ENCODE assay signal across 9 cellular contexts in genomic region chr2:110854355-110855081, GRCh38.
DNase-seq lines count a peak whose midpoint lies in the region; ATAC-seq and TF ChIP-seq lines count a peak whose summit lies in the region.
"Had no signal": no experiment of that assay in that cellular context is flagged by ENCODE, and none has a peak within 500 bp of the region (broad histone marks: within the 10 kb centered on the region; RNA-seq: fewer than 3 reads in every experiment).

No MANE protein-coding gene starts in this region.

- peaks cover 23% of the 10 kb centered on the region for H3K27me3 Mint-ChIP-seq in activated T-helper 1 cell treated with anti-CD3 and anti-CD28 coated beads, Interleukin-12 subunit alpha, Interleukin-12 subunit beta, Interleukin-2, Interleukin-4 antibody, amounts not matched to agents 30 ng/mL and 10 ng/mL and 1 ng/mL, durations not matched to agents 14 hours and 24 hours and 36 hours (ENCODE audit: insufficient read depth)
- H3K27me3 Mint-ChIP-seq in mesothelial cell of epicardium (ENCODE audit: low read depth) = peaks cover 29% of the 10 kb centered on the region
- peaks cover 55% of the 10 kb centered on the region for H3K27me3 Mint-ChIP-seq in activated T-cell treated with anti-CD3 and anti-CD28 coated beads, Interleukin-2, amount 50 U/mL, for 72 hours (ENCODE audit: low read depth)
- peaks cover 14% of the 10 kb centered on the region for H3K27me3 Mint-ChIP-seq in activated T-helper 17 cell treated with anti-CD3 and anti-CD28 coated beads, Interleukin-2, amount 50 U/mL, for 72 hours

- H3K27me3 ChIP-seq in GM06990 (replicated peaks; ENCODE audit: control insufficient read depth, insufficient read depth, low read length) = no peaks in the 10 kb centered on the region

- no peak overlapping the region for H3K4me3 Mint-ChIP-seq in activated T-helper 1 cell treated with anti-CD3 and anti-CD28 coated beads, Interleukin-12 subunit alpha, Interleukin-12 subunit beta, Interleukin-2, Interleukin-4 antibody, amounts not matched to agents 30 ng/mL and 10 ng/mL and 1 ng/mL, durations not matched to agents 14 hours and 24 hours and 36 hours
- no peak overlapping the region for H3K4me3 Mint-ChIP-seq in mesothelial cell of epicardium
- H3K4me3 Mint-ChIP-seq in activated T-cell treated with anti-CD3 and anti-CD28 coated beads, Interleukin-2, amount 50 U/mL, for 72 hours = no peak overlapping the region
- no peak overlapping the region for H3K4me3 Mint-ChIP-seq in activated T-helper 17 cell treated with anti-CD3 and anti-CD28 coated beads, Interleukin-2, amount 50 U/mL, for 72 hours

- peaks cover 2% of the 10 kb centered on the region for H3K36me3 Mint-ChIP-seq in activated T-helper 1 cell treated with anti-CD3 and anti-CD28 coated beads, Interleukin-12 subunit alpha, Interleukin-12 subunit beta, Interleukin-2, Interleukin-4 antibody, amounts not matched to agents 30 ng/mL and 10 ng/mL and 1 ng/mL, durations not matched to agents 14 hours and 24 hours and 36 hours (ENCODE audit: low read depth)
- no peaks in the 10 kb centered on the region for H3K36me3 Mint-ChIP-seq in mesothelial cell of epicardium
- peaks cover 0 to 2% of the 10 kb centered on the region in 2 donors for H3K36me3 Mint-ChIP-seq in activated T-cell treated with anti-CD3 and anti-CD28 coated beads, Interleukin-2, amount 50 U/mL, for 72 hours (ENCODE audit: insufficient read depth in 2 of 2)
- H3K36me3 Mint-ChIP-seq in activated T-helper 17 cell treated with anti-CD3 and anti-CD28 coated beads, Interleukin-2, amount 50 U/mL, for 72 hours (ENCODE audit: low read depth) = no peaks in the 10 kb centered on the region

- no peaks in the 10 kb centered on the region for H3K9me3 Mint-ChIP-seq in activated T-helper 1 cell treated with anti-CD3 and anti-CD28 coated beads, Interleukin-12 subunit alpha, Interleukin-12 subunit beta, Interleukin-2, Interleukin-4 antibody, amounts not matched to agents 30 ng/mL and 10 ng/mL and 1 ng/mL, durations not matched to agents 14 hours and 24 hours and 36 hours
- H3K9me3 Mint-ChIP-seq in mesothelial cell of epicardium = no peaks in the 10 kb centered on the region
- no peaks in the 10 kb centered on the region for H3K9me3 Mint-ChIP-seq in activated T-cell treated with anti-CD3 and anti-CD28 coated beads, Interleukin-2, amount 50 U/mL, for 72 hours
- H3K9me3 Mint-ChIP-seq in activated T-helper 17 cell treated with anti-CD3 and anti-CD28 coated beads, Interleukin-2, amount 50 U/mL, for 72 hours = no peaks in the 10 kb centered on the region

- peak overlapping the region; percentile 41 for H3K27ac Mint-ChIP-seq in activated T-helper 1 cell treated with anti-CD3 and anti-CD28 coated beads, Interleukin-12 subunit alpha, Interleukin-12 subunit beta, Interleukin-2, Interleukin-4 antibody, amounts not matched to agents 30 ng/mL and 10 ng/mL and 1 ng/mL, durations not matched to agents 14 hours and 24 hours and 36 hours
- H3K27ac Mint-ChIP-seq in mesothelial cell of epicardium = no peak overlapping the region
- no peak overlapping the region for H3K27ac Mint-ChIP-seq in activated T-cell treated with anti-CD3 and anti-CD28 coated beads, Interleukin-2, amount 50 U/mL, for 72 hours
- no peak overlapping the region for H3K27ac Mint-ChIP-seq in activated T-helper 17 cell treated with anti-CD3 and anti-CD28 coated beads, Interleukin-2, amount 50 U/mL, for 72 hours

- ATAC-seq in HG02610 (IDR thresholded peaks at IDR 0.05; ENCODE audit: unreplicated experiment) = peak; percentile 22
- no peak for ATAC-seq in GM21526 (IDR thresholded peaks at IDR 0.05; ENCODE audit: low FRiP score, unreplicated experiment)
- ATAC-seq in GM21619 (IDR thresholded peaks at IDR 0.05; ENCODE audit: unreplicated experiment) = no peak
- no peak for ATAC-seq in activated T-cell treated with anti-CD3 and anti-CD28 coated beads, Interleukin-2, amount 50 U/mL, for 72 hours (replicated peaks in 1 of 2)
- ATAC-seq in activated T-helper 17 cell treated with anti-CD3 and anti-CD28 coated beads, Interleukin-2, amount 50 U/mL, for 72 hours (replicated peaks) = no peak

- H3K36me3 ChIP-seq in GM06990 (ENCODE audit: control insufficient read depth, insufficient read depth, low read length) = no peaks in the 10 kb centered on the region

- TF ChIP-seq CTCF in GM06990 (IDR thresholded peaks at IDR 0.05; ENCODE audit: insufficient read depth, low read length, poor library complexity, severe bottlenecking) (peak; percentile 42), mesothelial cell of epicardium (IDR thresholded peaks at IDR 0.05; ENCODE audit: unreplicated experiment) (peak; percentile 17)

- intact Hi-C loops in activated T-helper 1 cell treated with anti-CD3 and anti-CD28 coated beads, Interleukin-12 subunit alpha, Interleukin-12 subunit beta, Interleukin-2, Interleukin-4 antibody, amounts not matched to agents 30 ng/mL and 10 ng/mL and 1 ng/mL, durations not matched to agents 14 hours and 24 hours and 36 hours (cut with micrococcal nuclease) = no loop called here

- H3K4me1 Mint-ChIP-seq in activated T-helper 1 cell treated with anti-CD3 and anti-CD28 coated beads, Interleukin-12 subunit alpha, Interleukin-12 subunit beta, Interleukin-2, Interleukin-4 antibody, amounts not matched to agents 30 ng/mL and 10 ng/mL and 1 ng/mL, durations not matched to agents 14 hours and 24 hours and 36 hours (ENCODE audit: low read depth) = peaks cover 90% of the 10 kb centered on the region
- peaks cover 4% of the 10 kb centered on the region for H3K4me1 Mint-ChIP-seq in mesothelial cell of epicardium
- peaks cover 80% of the 10 kb centered on the region for H3K4me1 Mint-ChIP-seq in activated T-cell treated with anti-CD3 and anti-CD28 coated beads, Interleukin-2, amount 50 U/mL, for 72 hours (ENCODE audit: low read depth)
- peaks cover 39% of the 10 kb centered on the region for H3K4me1 Mint-ChIP-seq in activated T-helper 17 cell treated with anti-CD3 and anti-CD28 coated beads, Interleukin-2, amount 50 U/mL, for 72 hours

- no peak overlapping the region for H3K4me3 ChIP-seq in GM06990 (replicated peaks; ENCODE audit: low read depth, low read length)

- DNase-seq in GM06990 (ENCODE audit: extremely low read depth, insufficient read length) (no peak), mesothelial cell of epicardium (ENCODE audit: low spot score in 2 of 2, unreplicated experiment in 2 of 2) (no peak)
- no peak for DNase-seq in activated T-helper 1 cell treated with anti-CD3 and anti-CD28 coated beads, Interleukin-12 subunit alpha, Interleukin-12 subunit beta, Interleukin-2, Interleukin-4 antibody, amounts not matched to agents 30 ng/mL and 10 ng/mL and 1 ng/mL, durations not matched to agents 14 hours and 24 hours and 36 hours (ENCODE audit: low spot score)
- DNase-seq in activated T-cell treated with anti-CD3 and anti-CD28 coated beads, Interleukin-2, amount 50 U/mL, for 72 hours = no peak
- DNase-seq: activated T-cell treated with anti-CD3 and anti-CD28 coated beads for 4 hours had no signal
